ENCODE assay signal across 1 cellular context in the genomic region with DNA sequence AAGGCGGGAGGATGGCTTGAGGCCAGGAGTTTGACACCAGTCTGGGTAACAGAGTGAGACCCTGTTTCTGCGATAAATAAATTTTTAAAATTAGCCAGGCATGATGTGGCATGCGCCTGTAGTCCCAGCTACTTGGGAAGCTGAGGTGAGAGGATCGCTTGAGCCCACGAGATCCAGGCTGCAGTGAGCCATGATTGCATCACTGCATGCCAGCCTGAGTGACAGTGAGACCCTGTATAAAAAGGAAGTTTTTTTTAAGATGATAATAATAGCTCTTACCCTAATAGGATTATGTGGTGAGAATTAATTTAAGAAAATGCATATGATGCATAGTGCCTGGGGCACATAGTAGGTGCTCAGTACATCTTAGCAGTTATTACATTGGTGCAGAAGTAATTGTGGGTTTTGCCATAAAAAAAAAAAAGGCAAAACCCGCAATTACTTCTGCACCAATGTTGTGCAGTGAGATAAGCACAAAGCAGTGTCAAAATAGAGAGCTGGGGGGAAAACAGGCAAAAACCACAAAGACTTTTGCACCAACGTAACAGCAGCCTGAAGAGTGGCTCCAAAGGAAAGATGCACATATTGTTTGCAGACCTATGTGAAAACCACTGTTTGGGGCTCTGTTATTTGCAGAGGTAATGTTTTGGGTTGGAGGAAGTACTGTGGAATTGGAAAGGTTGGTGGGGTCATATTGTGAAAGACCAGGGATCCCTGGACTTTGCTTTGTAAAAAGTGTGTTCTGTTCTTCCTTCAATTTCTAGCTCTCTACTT.
TF ChIP-seq lines count a peak whose summit lies in the region.

No MANE protein-coding gene starts in this region.

TF ChIP-seq in HepG2, 621 proteins besides CTCF, POLR2A, EP300 and RAD21 (continued from another document and continues in another):
- TF ChIP-seq KIAA2018 (CRISPR knock-in tag; IDR thresholded peaks at IDR 0.05; ENCODE audit: borderline replicate concordance) (no peak), ZFP1 (CRISPR knock-in tag; IDR thresholded peaks at IDR 0.05) (no peak), MYC (CRISPR knock-in tag; IDR thresholded peaks at IDR 0.05; ENCODE audit: borderline replicate concordance) (no peak), ZNF350 (CRISPR knock-in tag; IDR thresholded peaks at IDR 0.05; ENCODE audit: borderline replicate concordance, low read depth) (no peak), JUNB (CRISPR knock-in tag; IDR thresholded peaks at IDR 0.05; ENCODE audit: borderline replicate concordance) (no peak), ZNF674 (CRISPR knock-in tag; IDR thresholded peaks at IDR 0.05; ENCODE audit: low read depth) (no peak), HNRNPUL1 (IDR thresholded peaks at IDR 0.05; ENCODE audit: low read depth, low read length) (no peak), CBX1 (IDR thresholded peaks at IDR 0.05; ENCODE audit: low read depth) (no peak), SIN3B (IDR thresholded peaks at IDR 0.05; ENCODE audit: low read length) (no peak), ZFX (CRISPR knock-in tag; IDR thresholded peaks at IDR 0.05; ENCODE audit: low read depth) (no peak), ZBTB26 (CRISPR knock-in tag; IDR thresholded peaks at IDR 0.05; ENCODE audit: borderline replicate concordance) (no peak), ARID2 (CRISPR knock-in tag; IDR thresholded peaks at IDR 0.05; ENCODE audit: borderline replicate concordance) (no peak), ZNF883 (CRISPR knock-in tag; IDR thresholded peaks at IDR 0.05; ENCODE audit: not compliant biosample characterization) (no peak), TIGD3 (CRISPR knock-in tag; IDR thresholded peaks at IDR 0.05; ENCODE audit: borderline replicate concordance) (no peak), POLR2AphosphoS5 (IDR thresholded peaks at IDR 0.05; ENCODE audit: low read depth, low read length) (no peak), ZNF138 (CRISPR knock-in tag; IDR thresholded peaks at IDR 0.05; ENCODE audit: low read depth) (no peak), DDIT3 (CRISPR knock-in tag; IDR thresholded peaks at IDR 0.05) (no peak), ZNF441 (CRISPR knock-in tag; IDR thresholded peaks at IDR 0.05; ENCODE audit: borderline replicate concordance) (no peak), ZNF556 (CRISPR knock-in tag; IDR thresholded peaks at IDR 0.05; ENCODE audit: borderline replicate concordance) (no peak), GATAD2A (CRISPR knock-in tag; IDR thresholded peaks at IDR 0.05) (peak; percentile 82), ZBTB43 (CRISPR knock-in tag; conservative IDR thresholded peaks at IDR 0.05) (peak; percentile 48; the same call in 1 of the 2 replicates), ZNF33B (CRISPR knock-in tag; IDR thresholded peaks at IDR 0.05) (no peak), ZNF572 (CRISPR knock-in tag; IDR thresholded peaks at IDR 0.05) (no peak), ZNF564 (CRISPR knock-in tag; IDR thresholded peaks at IDR 0.05) (no peak), ZNF790 (CRISPR knock-in tag; IDR thresholded peaks at IDR 0.05; ENCODE audit: borderline replicate concordance) (no peak), FOXK2 (IDR thresholded peaks at IDR 0.05) (no peak), ZFP37 (CRISPR knock-in tag; IDR thresholded peaks at IDR 0.05; ENCODE audit: borderline replicate concordance) (no peak), NFE2 (CRISPR knock-in tag; IDR thresholded peaks at IDR 0.05) (no peak)
- TF ChIP-seq, protein P1, sequence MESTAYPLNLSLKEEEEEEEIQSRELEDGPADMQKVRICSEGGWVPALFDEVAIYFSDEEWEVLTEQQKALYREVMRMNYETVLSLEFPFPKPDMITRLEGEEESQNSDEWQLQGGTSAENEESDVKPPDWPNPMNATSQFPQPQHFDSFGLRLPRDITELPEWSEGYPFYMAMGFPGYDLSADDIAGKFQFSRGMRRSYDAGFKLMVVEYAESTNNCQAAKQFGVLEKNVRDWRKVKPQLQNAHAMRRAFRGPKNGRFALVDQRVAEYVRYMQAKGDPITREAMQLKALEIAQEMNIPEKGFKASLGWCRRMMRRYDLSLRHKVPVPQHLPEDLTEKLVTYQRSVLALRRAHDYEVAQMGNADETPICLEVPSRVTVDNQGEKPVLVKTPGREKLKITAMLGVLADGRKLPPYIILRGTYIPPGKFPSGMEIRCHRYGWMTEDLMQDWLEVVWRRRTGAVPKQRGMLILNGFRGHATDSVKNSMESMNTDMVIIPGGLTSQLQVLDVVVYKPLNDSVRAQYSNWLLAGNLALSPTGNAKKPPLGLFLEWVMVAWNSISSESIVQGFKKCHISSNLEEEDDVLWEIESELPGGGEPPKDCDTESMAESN (CRISPR knock-in tag; conservative IDR thresholded peaks at IDR 0.05) = peak; percentile 5; the same call in 1 of the 2 replicates
- TF ChIP-seq, protein P2, sequence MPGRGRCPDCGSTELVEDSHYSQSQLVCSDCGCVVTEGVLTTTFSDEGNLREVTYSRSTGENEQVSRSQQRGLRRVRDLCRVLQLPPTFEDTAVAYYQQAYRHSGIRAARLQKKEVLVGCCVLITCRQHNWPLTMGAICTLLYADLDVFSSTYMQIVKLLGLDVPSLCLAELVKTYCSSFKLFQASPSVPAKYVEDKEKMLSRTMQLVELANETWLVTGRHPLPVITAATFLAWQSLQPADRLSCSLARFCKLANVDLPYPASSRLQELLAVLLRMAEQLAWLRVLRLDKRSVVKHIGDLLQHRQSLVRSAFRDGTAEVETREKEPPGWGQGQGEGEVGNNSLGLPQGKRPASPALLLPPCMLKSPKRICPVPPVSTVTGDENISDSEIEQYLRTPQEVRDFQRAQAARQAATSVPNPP (CRISPR knock-in tag; IDR thresholded peaks at IDR 0.05) = no peak
- TF ChIP-seq, protein P3, sequence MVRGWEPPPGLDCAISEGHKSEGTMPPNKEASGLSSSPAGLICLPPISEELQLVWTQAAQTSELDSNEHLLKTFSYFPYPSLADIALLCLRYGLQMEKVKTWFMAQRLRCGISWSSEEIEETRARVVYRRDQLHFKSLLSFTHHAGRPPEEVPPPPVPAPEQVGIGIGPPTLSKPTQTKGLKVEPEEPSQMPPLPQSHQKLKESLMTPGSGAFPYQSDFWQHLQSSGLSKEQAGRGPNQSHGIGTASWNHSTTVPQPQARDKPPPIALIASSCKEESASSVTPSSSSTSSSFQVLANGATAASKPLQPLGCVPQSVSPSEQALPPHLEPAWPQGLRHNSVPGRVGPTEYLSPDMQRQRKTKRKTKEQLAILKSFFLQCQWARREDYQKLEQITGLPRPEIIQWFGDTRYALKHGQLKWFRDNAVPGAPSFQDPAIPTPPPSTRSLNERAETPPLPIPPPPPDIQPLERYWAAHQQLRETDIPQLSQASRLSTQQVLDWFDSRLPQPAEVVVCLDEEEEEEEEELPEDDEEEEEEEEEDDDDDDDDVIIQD (CRISPR knock-in tag; IDR thresholded peaks at IDR 0.05; ENCODE audit: low read depth) = no peak
- TF ChIP-seq, protein P4, sequence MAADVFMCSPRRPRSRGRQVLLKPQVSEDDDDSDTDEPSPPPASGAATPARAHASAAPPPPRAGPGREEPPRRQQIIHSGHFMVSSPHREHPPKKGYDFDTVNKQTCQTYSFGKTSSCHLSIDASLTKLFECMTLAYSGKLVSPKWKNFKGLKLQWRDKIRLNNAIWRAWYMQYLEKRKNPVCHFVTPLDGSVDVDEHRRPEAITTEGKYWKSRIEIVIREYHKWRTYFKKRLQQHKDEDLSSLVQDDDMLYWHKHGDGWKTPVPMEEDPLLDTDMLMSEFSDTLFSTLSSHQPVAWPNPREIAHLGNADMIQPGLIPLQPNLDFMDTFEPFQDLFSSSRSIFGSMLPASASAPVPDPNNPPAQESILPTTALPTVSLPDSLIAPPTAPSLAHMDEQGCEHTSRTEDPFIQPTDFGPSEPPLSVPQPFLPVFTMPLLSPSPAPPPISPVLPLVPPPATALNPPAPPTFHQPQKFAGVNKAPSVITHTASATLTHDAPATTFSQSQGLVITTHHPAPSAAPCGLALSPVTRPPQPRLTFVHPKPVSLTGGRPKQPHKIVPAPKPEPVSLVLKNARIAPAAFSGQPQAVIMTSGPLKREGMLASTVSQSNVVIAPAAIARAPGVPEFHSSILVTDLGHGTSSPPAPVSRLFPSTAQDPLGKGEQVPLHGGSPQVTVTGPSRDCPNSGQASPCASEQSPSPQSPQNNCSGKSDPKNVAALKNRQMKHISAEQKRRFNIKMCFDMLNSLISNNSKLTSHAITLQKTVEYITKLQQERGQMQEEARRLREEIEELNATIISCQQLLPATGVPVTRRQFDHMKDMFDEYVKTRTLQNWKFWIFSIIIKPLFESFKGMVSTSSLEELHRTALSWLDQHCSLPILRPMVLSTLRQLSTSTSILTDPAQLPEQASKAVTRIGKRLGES (CRISPR knock-in tag; IDR thresholded peaks at IDR 0.05; ENCODE audit: borderline replicate concordance) = no peak
- TF ChIP-seq, protein P5, sequence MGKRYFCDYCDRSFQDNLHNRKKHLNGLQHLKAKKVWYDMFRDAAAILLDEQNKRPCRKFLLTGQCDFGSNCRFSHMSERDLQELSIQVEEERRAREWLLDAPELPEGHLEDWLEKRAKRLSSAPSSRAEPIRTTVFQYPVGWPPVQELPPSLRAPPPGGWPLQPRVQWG (CRISPR knock-in tag; IDR thresholded peaks at IDR 0.05; ENCODE audit: borderline replicate concordance, low read depth) = no peak
